Comparison of ENCODE assay signal across 15 cellular contexts in the genomic region with DNA sequence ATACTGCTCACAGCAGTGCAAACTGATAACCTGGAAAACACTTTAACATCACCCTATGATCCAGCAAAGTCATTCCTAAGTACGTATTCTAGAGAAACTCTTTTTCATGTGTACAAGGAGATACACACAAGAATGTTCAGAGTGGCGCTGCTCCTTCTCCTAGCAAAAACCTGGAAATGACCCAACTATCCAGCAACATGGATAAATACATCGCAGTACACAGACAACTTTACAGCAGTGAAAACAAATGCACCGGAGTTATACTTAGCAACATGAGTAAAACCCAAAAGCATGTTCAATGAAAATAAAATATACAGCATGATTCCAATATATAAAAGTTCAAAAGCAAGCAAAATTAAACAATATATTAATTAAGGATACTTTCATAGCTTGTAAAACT. TPM values are rescaled to one million over a fixed set of nuclear protein-coding genes. Genes with fewer than 3 reads are reported as not detected.
"Had no signal": no experiment of that assay in that cellular context is flagged by ENCODE, and none has a peak within 500 bp of the region (broad histone marks: within the 10 kb centered on the region; RNA-seq: fewer than 3 reads in every experiment).

No MANE protein-coding gene starts in this region.

- H3K4me3 Mint-ChIP-seq: activated naive CD8-positive, alpha-beta T cell treated with anti-CD3 and anti-CD28 coated beads for 36 hours; natural killer cell had no signal

- H3K27ac ChIP-seq: esophagus muscularis mucosa, foreskin keratinocyte, right lobe of liver, WERI-Rb-1 had no signal

- H3K27ac Mint-ChIP-seq: activated naive CD8-positive, alpha-beta T cell treated with anti-CD3 and anti-CD28 coated beads for 36 hours had no signal

- H3K27me3 Mint-ChIP-seq: activated naive CD8-positive, alpha-beta T cell treated with anti-CD3 and anti-CD28 coated beads for 36 hours; progenitor cell of endocrine pancreas had no signal

- H3K4me3 ChIP-seq: esophagus muscularis mucosa, right lobe of liver had no signal

- H3K4me1 ChIP-seq: foreskin keratinocyte, right lobe of liver had no signal

- ATAC-seq: foreskin keratinocyte, natural killer cell, right lobe of liver had no signal

- H3K27me3 ChIP-seq: esophagus muscularis mucosa, foreskin keratinocyte, right lobe of liver had no signal

- H3K9me3 Mint-ChIP-seq: activated naive CD8-positive, alpha-beta T cell treated with anti-CD3 and anti-CD28 coated beads for 36 hours; natural killer cell had no signal

- DNase-seq: activated CD4-positive, alpha-beta T cell treated with anti-CD3 and anti-CD28 coated beads, Interleukin-2, amount 50 U/mL, for 1 hour; activated effector memory CD4-positive, alpha-beta T cell treated with anti-CD3 and anti-CD28 coated beads, Interleukin-2, amount 50 U/mL, for 16 hours; activated naive CD8-positive, alpha-beta T cell treated with anti-CD3 and anti-CD28 coated beads for 36 hours; anterior cingulate cortex; foreskin keratinocyte; head of caudate nucleus; natural killer cell; nucleus accumbens; right lobe of liver; stimulated activated naive CD4-positive, alpha-beta T cell; T1000; trophoblast cell; WERI-Rb-1 had no signal

- H3K9me3 ChIP-seq: esophagus muscularis mucosa, right lobe of liver had no signal

RNA-seq across cellular contexts. Expression of a gene that starts 55.6 kb away (rescaled TPM):
- total RNA-seq: foreskin keratinocyte, progenitor cell of endocrine pancreas had no signal
